17 cellular contexts compared by ENCODE assay signal in genomic region chr3:4228295-4228694, GRCh38.
"Had no signal": no experiment of that assay in that cellular context is flagged by ENCODE, and none has a peak within 500 bp of the region (broad histone marks: within the 10 kb centered on the region; RNA-seq: fewer than 3 reads in every experiment).

No MANE protein-coding gene starts in this region.

- H3K9me3 Mint-ChIP-seq: activated B cell treated with CpG ODN at 0.5 μM for 24 hours; activated CD4-positive, alpha-beta T cell treated with anti-CD3 and anti-CD28 coated beads, Interleukin-2, amount 10 ng/mL, durations not matched to agents 24 days and 14 days; central memory CD8-positive, alpha-beta T cell; naive B cell; neural progenitor cell had no signal

- FAIRE-seq: kidney, urothelium cell line had no signal

- H3K36me3 Mint-ChIP-seq: activated naive CD8-positive, alpha-beta T cell; naive B cell; neural progenitor cell had no signal

- H3K4me3 Mint-ChIP-seq: activated B cell treated with CpG ODN at 0.5 μM for 24 hours; activated CD4-positive, alpha-beta T cell treated with anti-CD3 and anti-CD28 coated beads, Interleukin-2, amount 10 ng/mL, durations not matched to agents 24 days and 14 days; activated CD8-positive, alpha-beta T cell treated with anti-CD3 and anti-CD28 coated beads, Interleukin-2, amount 10 ng/mL, durations not matched to agents 7 days and 5 days; activated naive CD8-positive, alpha-beta T cell; central memory CD8-positive, alpha-beta T cell; naive B cell; neural progenitor cell had no signal

- ATAC-seq: activated CD8-positive, alpha-beta T cell treated with anti-CD3 and anti-CD28 coated beads, Interleukin-2, amount 10 ng/mL, durations not matched to agents 7 days and 5 days; body of pancreas; sciatic nerve had no signal

- H3K27me3 Mint-ChIP-seq: activated B cell treated with CpG ODN at 0.5 μM for 24 hours; activated naive CD8-positive, alpha-beta T cell; central memory CD8-positive, alpha-beta T cell; naive B cell had no signal

- DNase-seq: activated B cell treated with CpG ODN at 0.5 μM for 24 hours; activated CD4-positive, alpha-beta T cell treated with anti-CD3 and anti-CD28 coated beads, Interleukin-2, amount 10 ng/mL, durations not matched to agents 24 days and 14 days; activated CD8-positive, alpha-beta T cell treated with anti-CD3 and anti-CD28 coated beads, Interleukin-2, amount 10 ng/mL, durations not matched to agents 7 days and 5 days; activated gamma-delta T cell treated with Interleukin-2 at 50 U/mL for 16 hours; amygdala; body of pancreas; hypothalamus; kidney; left ventricle myocardium inferior; naive B cell; ovary; spleen had no signal

- H3K27ac Mint-ChIP-seq: activated B cell treated with CpG ODN at 0.5 μM for 24 hours; activated CD4-positive, alpha-beta T cell treated with anti-CD3 and anti-CD28 coated beads, Interleukin-2, amount 10 ng/mL, durations not matched to agents 24 days and 14 days; activated CD8-positive, alpha-beta T cell treated with anti-CD3 and anti-CD28 coated beads, Interleukin-2, amount 10 ng/mL, durations not matched to agents 7 days and 5 days; activated naive CD8-positive, alpha-beta T cell; naive B cell; neural progenitor cell had no signal

- H3K4me1 Mint-ChIP-seq: activated B cell treated with CpG ODN at 0.5 μM for 24 hours; activated CD4-positive, alpha-beta T cell treated with anti-CD3 and anti-CD28 coated beads, Interleukin-2, amount 10 ng/mL, durations not matched to agents 24 days and 14 days; central memory CD8-positive, alpha-beta T cell had no signal
